ENCODE assay signal across 1 cellular context in the genomic region with DNA sequence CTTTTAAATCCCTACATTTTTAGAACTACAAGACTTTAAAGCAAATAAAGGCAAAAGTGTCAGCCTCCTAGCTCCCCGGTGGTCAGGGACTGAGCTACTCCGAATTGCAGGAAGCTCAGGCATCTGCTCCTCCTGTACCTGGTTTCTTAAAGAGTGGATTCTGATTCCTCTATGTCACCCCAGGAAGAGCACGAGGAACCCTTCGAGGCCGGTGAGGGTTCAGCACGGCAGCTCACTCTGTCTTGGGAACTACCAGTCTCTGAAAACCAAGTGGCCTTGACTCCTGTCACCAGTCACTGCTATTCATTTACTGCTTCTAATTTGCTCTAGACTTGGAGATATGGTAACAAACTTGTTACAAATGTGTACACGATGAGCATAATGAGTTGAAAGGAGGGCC.
TF ChIP-seq lines count a peak whose summit lies in the region.

No MANE protein-coding gene starts in this region.

TF ChIP-seq in H1, 55 proteins besides CTCF, POLR2A, EP300 and RAD21:
- TF ChIP-seq HDAC6 (IDR thresholded peaks at IDR 0.05; ENCODE audit: low read depth, low read length) = no peak
- no peak for TF ChIP-seq TEAD4 (IDR thresholded peaks at IDR 0.05; ENCODE audit: low read depth, low read length)
- no peak for TF ChIP-seq CBX5 (IDR thresholded peaks at IDR 0.05; ENCODE audit: low read depth, low read length)
- TF ChIP-seq, protein P1, sequence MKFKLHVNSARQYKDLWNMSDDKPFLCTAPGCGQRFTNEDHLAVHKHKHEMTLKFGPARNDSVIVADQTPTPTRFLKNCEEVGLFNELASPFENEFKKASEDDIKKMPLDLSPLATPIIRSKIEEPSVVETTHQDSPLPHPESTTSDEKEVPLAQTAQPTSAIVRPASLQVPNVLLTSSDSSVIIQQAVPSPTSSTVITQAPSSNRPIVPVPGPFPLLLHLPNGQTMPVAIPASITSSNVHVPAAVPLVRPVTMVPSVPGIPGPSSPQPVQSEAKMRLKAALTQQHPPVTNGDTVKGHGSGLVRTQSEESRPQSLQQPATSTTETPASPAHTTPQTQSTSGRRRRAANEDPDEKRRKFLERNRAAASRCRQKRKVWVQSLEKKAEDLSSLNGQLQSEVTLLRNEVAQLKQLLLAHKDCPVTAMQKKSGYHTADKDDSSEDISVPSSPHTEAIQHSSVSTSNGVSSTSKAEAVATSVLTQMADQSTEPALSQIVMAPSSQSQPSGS (IDR thresholded peaks at IDR 0.05; ENCODE audit: low read length) = no peak
- no peak for TF ChIP-seq ASH2L (IDR thresholded peaks at IDR 0.05; ENCODE audit: low read length)
- no peak for TF ChIP-seq SRF (IDR thresholded peaks at IDR 0.05; ENCODE audit: low read depth, low read length)
- TF ChIP-seq, protein P2, sequence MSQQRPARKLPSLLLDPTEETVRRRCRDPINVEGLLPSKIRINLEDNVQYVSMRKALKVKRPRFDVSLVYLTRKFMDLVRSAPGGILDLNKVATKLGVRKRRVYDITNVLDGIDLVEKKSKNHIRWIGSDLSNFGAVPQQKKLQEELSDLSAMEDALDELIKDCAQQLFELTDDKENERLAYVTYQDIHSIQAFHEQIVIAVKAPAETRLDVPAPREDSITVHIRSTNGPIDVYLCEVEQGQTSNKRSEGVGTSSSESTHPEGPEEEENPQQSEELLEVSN (IDR thresholded peaks at IDR 0.05) = no peak
- no peak for TF ChIP-seq TAF1 (IDR thresholded peaks at IDR 0.05; ENCODE audit: low read depth, low read length)
- no peak for TF ChIP-seq BACH1 (IDR thresholded peaks at IDR 0.05; ENCODE audit: low read length)
- no peak for TF ChIP-seq EZH2 (IDR thresholded peaks at IDR 0.05; ENCODE audit: low read depth, low read length, severe bottlenecking)
- TF ChIP-seq KDM1A (IDR thresholded peaks at IDR 0.05; ENCODE audit: borderline replicate concordance, low read length) = no peak
- no peak for TF ChIP-seq FOSL1 (IDR thresholded peaks at IDR 0.05; ENCODE audit: insufficient read depth, low read depth, low read length)
- no peak for TF ChIP-seq RBBP5 (IDR thresholded peaks at IDR 0.05; ENCODE audit: borderline replicate concordance, low read depth, low read length)
- no peak for TF ChIP-seq RFX5 (IDR thresholded peaks at IDR 0.05; ENCODE audit: borderline replicate concordance, low read depth, low read length)
- no peak for TF ChIP-seq JUND (IDR thresholded peaks at IDR 0.05; ENCODE audit: low read length)
- no peak for TF ChIP-seq CBX8 (IDR thresholded peaks at IDR 0.05; ENCODE audit: borderline replicate concordance, low read depth, low read length)
- no peak for TF ChIP-seq ZNF274 (IDR thresholded peaks at IDR 0.05; ENCODE audit: borderline replicate concordance, extremely low read depth, low read length)
- TF ChIP-seq SP2 (IDR thresholded peaks at IDR 0.05; ENCODE audit: low read length) = no peak
- no peak for TF ChIP-seq SP1 (IDR thresholded peaks at IDR 0.05; ENCODE audit: low read depth, low read length)
- TF ChIP-seq, protein P3, sequence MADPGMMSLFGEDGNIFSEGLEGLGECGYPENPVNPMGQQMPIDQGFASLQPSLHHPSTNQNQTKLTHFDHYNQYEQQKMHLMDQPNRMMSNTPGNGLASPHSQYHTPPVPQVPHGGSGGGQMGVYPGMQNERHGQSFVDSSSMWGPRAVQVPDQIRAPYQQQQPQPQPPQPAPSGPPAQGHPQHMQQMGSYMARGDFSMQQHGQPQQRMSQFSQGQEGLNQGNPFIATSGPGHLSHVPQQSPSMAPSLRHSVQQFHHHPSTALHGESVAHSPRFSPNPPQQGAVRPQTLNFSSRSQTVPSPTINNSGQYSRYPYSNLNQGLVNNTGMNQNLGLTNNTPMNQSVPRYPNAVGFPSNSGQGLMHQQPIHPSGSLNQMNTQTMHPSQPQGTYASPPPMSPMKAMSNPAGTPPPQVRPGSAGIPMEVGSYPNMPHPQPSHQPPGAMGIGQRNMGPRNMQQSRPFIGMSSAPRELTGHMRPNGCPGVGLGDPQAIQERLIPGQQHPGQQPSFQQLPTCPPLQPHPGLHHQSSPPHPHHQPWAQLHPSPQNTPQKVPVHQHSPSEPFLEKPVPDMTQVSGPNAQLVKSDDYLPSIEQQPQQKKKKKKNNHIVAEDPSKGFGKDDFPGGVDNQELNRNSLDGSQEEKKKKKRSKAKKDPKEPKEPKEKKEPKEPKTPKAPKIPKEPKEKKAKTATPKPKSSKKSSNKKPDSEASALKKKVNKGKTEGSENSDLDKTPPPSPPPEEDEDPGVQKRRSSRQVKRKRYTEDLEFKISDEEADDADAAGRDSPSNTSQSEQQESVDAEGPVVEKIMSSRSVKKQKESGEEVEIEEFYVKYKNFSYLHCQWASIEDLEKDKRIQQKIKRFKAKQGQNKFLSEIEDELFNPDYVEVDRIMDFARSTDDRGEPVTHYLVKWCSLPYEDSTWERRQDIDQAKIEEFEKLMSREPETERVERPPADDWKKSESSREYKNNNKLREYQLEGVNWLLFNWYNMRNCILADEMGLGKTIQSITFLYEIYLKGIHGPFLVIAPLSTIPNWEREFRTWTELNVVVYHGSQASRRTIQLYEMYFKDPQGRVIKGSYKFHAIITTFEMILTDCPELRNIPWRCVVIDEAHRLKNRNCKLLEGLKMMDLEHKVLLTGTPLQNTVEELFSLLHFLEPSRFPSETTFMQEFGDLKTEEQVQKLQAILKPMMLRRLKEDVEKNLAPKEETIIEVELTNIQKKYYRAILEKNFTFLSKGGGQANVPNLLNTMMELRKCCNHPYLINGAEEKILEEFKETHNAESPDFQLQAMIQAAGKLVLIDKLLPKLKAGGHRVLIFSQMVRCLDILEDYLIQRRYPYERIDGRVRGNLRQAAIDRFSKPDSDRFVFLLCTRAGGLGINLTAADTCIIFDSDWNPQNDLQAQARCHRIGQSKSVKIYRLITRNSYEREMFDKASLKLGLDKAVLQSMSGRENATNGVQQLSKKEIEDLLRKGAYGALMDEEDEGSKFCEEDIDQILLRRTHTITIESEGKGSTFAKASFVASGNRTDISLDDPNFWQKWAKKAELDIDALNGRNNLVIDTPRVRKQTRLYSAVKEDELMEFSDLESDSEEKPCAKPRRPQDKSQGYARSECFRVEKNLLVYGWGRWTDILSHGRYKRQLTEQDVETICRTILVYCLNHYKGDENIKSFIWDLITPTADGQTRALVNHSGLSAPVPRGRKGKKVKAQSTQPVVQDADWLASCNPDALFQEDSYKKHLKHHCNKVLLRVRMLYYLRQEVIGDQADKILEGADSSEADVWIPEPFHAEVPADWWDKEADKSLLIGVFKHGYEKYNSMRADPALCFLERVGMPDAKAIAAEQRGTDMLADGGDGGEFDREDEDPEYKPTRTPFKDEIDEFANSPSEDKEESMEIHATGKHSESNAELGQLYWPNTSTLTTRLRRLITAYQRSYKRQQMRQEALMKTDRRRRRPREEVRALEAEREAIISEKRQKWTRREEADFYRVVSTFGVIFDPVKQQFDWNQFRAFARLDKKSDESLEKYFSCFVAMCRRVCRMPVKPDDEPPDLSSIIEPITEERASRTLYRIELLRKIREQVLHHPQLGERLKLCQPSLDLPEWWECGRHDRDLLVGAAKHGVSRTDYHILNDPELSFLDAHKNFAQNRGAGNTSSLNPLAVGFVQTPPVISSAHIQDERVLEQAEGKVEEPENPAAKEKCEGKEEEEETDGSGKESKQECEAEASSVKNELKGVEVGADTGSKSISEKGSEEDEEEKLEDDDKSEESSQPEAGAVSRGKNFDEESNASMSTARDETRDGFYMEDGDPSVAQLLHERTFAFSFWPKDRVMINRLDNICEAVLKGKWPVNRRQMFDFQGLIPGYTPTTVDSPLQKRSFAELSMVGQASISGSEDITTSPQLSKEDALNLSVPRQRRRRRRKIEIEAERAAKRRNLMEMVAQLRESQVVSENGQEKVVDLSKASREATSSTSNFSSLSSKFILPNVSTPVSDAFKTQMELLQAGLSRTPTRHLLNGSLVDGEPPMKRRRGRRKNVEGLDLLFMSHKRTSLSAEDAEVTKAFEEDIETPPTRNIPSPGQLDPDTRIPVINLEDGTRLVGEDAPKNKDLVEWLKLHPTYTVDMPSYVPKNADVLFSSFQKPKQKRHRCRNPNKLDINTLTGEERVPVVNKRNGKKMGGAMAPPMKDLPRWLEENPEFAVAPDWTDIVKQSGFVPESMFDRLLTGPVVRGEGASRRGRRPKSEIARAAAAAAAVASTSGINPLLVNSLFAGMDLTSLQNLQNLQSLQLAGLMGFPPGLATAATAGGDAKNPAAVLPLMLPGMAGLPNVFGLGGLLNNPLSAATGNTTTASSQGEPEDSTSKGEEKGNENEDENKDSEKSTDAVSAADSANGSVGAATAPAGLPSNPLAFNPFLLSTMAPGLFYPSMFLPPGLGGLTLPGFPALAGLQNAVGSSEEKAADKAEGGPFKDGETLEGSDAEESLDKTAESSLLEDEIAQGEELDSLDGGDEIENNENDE (IDR thresholded peaks at IDR 0.05; ENCODE audit: insufficient replicate concordance, low read length) = no peak
